20 cellular contexts compared by ENCODE assay signal in genomic region chr21:45898781-45899180, GRCh38.
"Had no signal": no experiment of that assay in that cellular context is flagged by ENCODE, and none has a peak within 500 bp of the region (broad histone marks: within the 10 kb centered on the region; RNA-seq: fewer than 3 reads in every experiment).

No MANE protein-coding gene starts in this region.

- H3K4me3 ChIP-seq: MG63, Peyer's patch, SJSA1 had no signal

- H3K27ac ChIP-seq: Peyer's patch, RWPE1, SJSA1 had no signal

- H3K9me3 ChIP-seq: MG63, Peyer's patch, SJSA1 had no signal

- H3K4me1 ChIP-seq: SJSA1 had no signal

- ATAC-seq: activated CD4-positive, CD25-positive, alpha-beta regulatory T cell treated with anti-CD3 and anti-CD28 coated beads, Interleukin-2, amount 50 U/mL, for 24 hours; activated CD8-positive, alpha-beta memory T cell treated with anti-CD3 and anti-CD28 coated beads, Interleukin-2, amount 10 ng/mL, durations not matched to agents 7 days and 5 days; SK-N-SH treated with all-trans-retinoic acid at 6 μM for 48 hours had no signal

- DNase-seq: activated CD4-positive, alpha-beta T cell treated with anti-CD3 and anti-CD28 coated beads for 4 hours; activated CD4-positive, alpha-beta T cell treated with anti-CD3 and anti-CD28 coated beads, Interleukin-2, amount 50 U/mL, for 48 hours; activated CD8-positive, alpha-beta memory T cell treated with anti-CD3 and anti-CD28 coated beads, Interleukin-2, amount 10 ng/mL, durations not matched to agents 7 days and 5 days; activated effector memory CD4-positive, alpha-beta T cell treated with Interleukin-2 at 50 U/mL for 16 hours; activated naive CD4-positive, alpha-beta T cell; activated T-cell treated with anti-CD3 and anti-CD28 coated beads, Interleukin-2, amount 50 U/mL, for 24 hours; MG63; MV-4-11; NCI-H1092 treated with DMSO at 0.1 percent for 48 hours; NCI-H1417 treated with DMSO at 0.1 percent for 48 hours; NCI-H1694; NCI-H2029; NCI-H510A treated with DMSO at 0.1 percent for 48 hours; Peyer's patch; SHP77; SW 1271 had no signal

- H3K36me3 ChIP-seq: MG63, Peyer's patch had no signal

- H3K27me3 ChIP-seq: MG63, Peyer's patch, SJSA1 had no signal
